In genomic region chr4:51845055-51845426, GRCh38 we compare ENCODE assay signal across 8 cellular contexts. TPM values are rescaled to one million over a fixed set of nuclear protein-coding genes. Genes with fewer than 3 reads are reported as not detected.
DNase-seq lines count a peak whose midpoint lies in the region; ATAC-seq, FAIRE-seq and TF ChIP-seq lines count a peak whose summit lies in the region.

No MANE protein-coding gene starts in this region.

- peak overlapping the region; percentile 63 for H3K9ac ChIP-seq in Loucy (ENCODE audit: low read depth, low read length, poor library complexity, severe bottlenecking)

- H3K27me3 Mint-ChIP-seq in natural killer cell (ENCODE audit: low read depth in 2 of 2) = no peaks in the 10 kb centered on the region

- intact Hi-C loops in dorsolateral prefrontal cortex (cut with DNase I) (loop anchor here in 1 of 2 donors (2.0 kb wide), 1 partner anchor 50 kb away; no protein-coding TSS in a partner anchor), natural killer cell (cut with micrococcal nuclease) (no loop called here)

- peak overlapping the region; percentile 87 for H3K4me2 ChIP-seq in Loucy (ENCODE audit: low read depth, low read length, poor library complexity, severe bottlenecking)

- no peak for FAIRE-seq in RCC 7860 (lab: Jason Lieb, UNC)

- peak overlapping the region in 56 of 59 donors; percentile 55 to 97 (median 89) for H3K27ac ChIP-seq in dorsolateral prefrontal cortex

- H3K36me3 Mint-ChIP-seq in natural killer cell = no peaks in the 10 kb centered on the region

- DNase-seq in AG10803 (ENCODE audit: low read depth) (no peak), dorsolateral prefrontal cortex (no peak), natural killer cell (no peak), RCC 7860 (ENCODE audit: low spot score) (no peak), NCI-H1930 (lab: John Stamatoyannopoulos, UW) (no peak), OCI-M2 (lab: John Stamatoyannopoulos, UW; ENCODE audit: unreplicated experiment) (no peak)

- H3K27me3 ChIP-seq in Loucy (ENCODE audit: insufficient read depth, low read length, poor library complexity, severe bottlenecking) = no peaks in the 10 kb centered on the region
- H3K27me3 ChIP-seq in dorsolateral prefrontal cortex = no peaks in the 10 kb centered on the region

- ATAC-seq in natural killer cell = no peak
- no peak for ATAC-seq in activated CD4-positive, CD25-positive, alpha-beta regulatory T cell treated with anti-CD3 and anti-CD28 coated beads, Interleukin-2, amount 50 U/mL, for 24 hours

- H3K27ac Mint-ChIP-seq in natural killer cell = peak overlapping the region; percentile 92 to 93

- peaks cover 62% of the 10 kb centered on the region for H3K79me2 ChIP-seq in Loucy (ENCODE audit: insufficient read depth, low read length)

- no peaks in the 10 kb centered on the region for H3K9me3 Mint-ChIP-seq in natural killer cell

- no peaks in the 10 kb centered on the region for H3F3A ChIP-seq in Loucy (ENCODE audit: low read depth)

- no peak overlapping the region for H2AFZ ChIP-seq in Loucy (ENCODE audit: low read length)

- peaks cover 39% of the 10 kb centered on the region for H4K20me1 ChIP-seq in Loucy (ENCODE audit: insufficient read depth, low read length, poor library complexity, severe bottlenecking)

- TF ChIP-seq CTCF in AG10803 (conservative IDR thresholded peaks at IDR 0.05; ENCODE audit: low read length) = no peak
- TF ChIP-seq CTCF in Loucy (conservative IDR thresholded peaks at IDR 0.05; ENCODE audit: low read length) = no peak
- no peak for TF ChIP-seq CTCF in dorsolateral prefrontal cortex (IDR thresholded peaks at IDR 0.05 in 54 of 56, conservative IDR thresholded peaks at IDR 0.05 in 2 of 56; ENCODE audit: low read depth in 1 of 56, partially characterized antibody in 56 of 56)
- TF ChIP-seq CTCF in natural killer cell (IDR thresholded peaks at IDR 0.05) = no peak

- H3K9me2 ChIP-seq in Loucy (replicated peaks; ENCODE audit: low read depth, low read length) = no peaks in the 10 kb centered on the region

- H3K4me1 Mint-ChIP-seq in natural killer cell = peaks cover 22 to 39% of the 10 kb centered on the region in 2 donors

- H3K9me3 ChIP-seq in Loucy (ENCODE audit: insufficient read depth, low read depth, low read length) = no peaks in the 10 kb centered on the region

- peaks cover 13% of the 10 kb centered on the region for H3K4me1 ChIP-seq in Loucy (ENCODE audit: insufficient read depth, low read length, poor library complexity, severe bottlenecking)

- peak overlapping the region; percentile 80 for H3K4me3 ChIP-seq in AG10803 (ENCODE audit: low read length)
- H3K4me3 ChIP-seq in Loucy (ENCODE audit: low read length, poor library complexity, severe bottlenecking) = peak overlapping the region; percentile 94
- H3K4me3 ChIP-seq in dorsolateral prefrontal cortex = peak overlapping the region; percentile 42 to 97 (median 84)

- no peaks in the 10 kb centered on the region for H3K36me3 ChIP-seq in Loucy (ENCODE audit: insufficient read depth, low read length)

- H3K4me3 Mint-ChIP-seq in natural killer cell = peak overlapping the region; percentile 96

RNA-seq across cellular contexts. Expression of gene DCUN1D4, which starts 2.1 kb away (rescaled TPM):
- total RNA-seq in dorsolateral prefrontal cortex (100 to 1,000 TPM in 77 of 120 experiments, 10 to 100 TPM in 43; 64.1 to 133 (median 104) TPM), natural killer cell (10 to 100 TPM; 26.9 to 35.9 (median 35.1) TPM)
